ENCODE assay signal across 24 cellular contexts in genomic region chr6:124567401-124567800, GRCh38.
"Had no signal": no experiment of that assay in that cellular context is flagged by ENCODE, and none has a peak within 500 bp of the region (broad histone marks: within the 10 kb centered on the region; RNA-seq: fewer than 3 reads in every experiment).

No MANE protein-coding gene starts in this region.

- H3K36me3 ChIP-seq: neural progenitor cell, ovary, prostate gland, right lobe of liver, sigmoid colon, stomach, suprapubic skin, tibial artery, transverse colon, vagina had no signal

- H3K4me3 ChIP-seq: neural progenitor cell, ovary, prostate gland, right lobe of liver, sigmoid colon, stomach, suprapubic skin, testis, tibial artery, transverse colon, vagina had no signal

- DNase-seq: naive thymus-derived CD4-positive, alpha-beta T cell; natural killer cell; occipital lobe; ovary; right cardiac atrium; right lobe of liver; sigmoid colon; small intestine; stimulated activated CD4-positive, alpha-beta T cell treated with anti-CD3 and anti-CD28 coated beads, Interleukin-15, amount 100 ng/mL, for 24 hours; stimulated activated CD4-positive, alpha-beta T cell treated with anti-CD3 and anti-CD28 coated beads, Interleukin-2, amount 100 ng/mL, for 24 hours; stimulated activated CD4-positive, alpha-beta T cell treated with anti-CD3 and anti-CD28 coated beads, Interleukin-2, amount 100 ng/mL, for 48 hours; stimulated activated CD4-positive, alpha-beta T cell treated with anti-CD3 and anti-CD28 coated beads, Interleukin-4, amount 100 ng/mL, for 24 hours; stimulated activated naive B cell treated with anti-CD40 and anti-IgM and Interleukin-4, amounts not matched to agents 10 μg/mL and 1 μg/mL and 100 μg/mL, for 72 hours; stimulated activated naive CD4-positive, alpha-beta T cell treated with Interleukin-2 at 50 U/mL for 16 hours; stomach; testis; tibial artery; transverse colon had no signal

- ATAC-seq: naive thymus-derived CD4-positive, alpha-beta T cell; natural killer cell; right cardiac atrium; right lobe of liver; stimulated activated effector memory CD8-positive, alpha-beta T cell treated with anti-CD3 and anti-CD28 coated beads, Interleukin-12 subunit alpha, Interleukin-12 subunit beta, amount 100 ng/mL, for 72 hours; stimulated activated naive B cell treated with anti-CD40 and anti-IgM and Interleukin-4, amounts not matched to agents 10 μg/mL and 1 μg/mL and 100 μg/mL, for 72 hours had no signal

- H3K4me1 ChIP-seq: neural progenitor cell, parathyroid adenoma, prostate gland, right lobe of liver, sigmoid colon, stomach, suprapubic skin, testis, tibial artery, transverse colon, vagina had no signal

- H3K27ac ChIP-seq: neural progenitor cell, ovary, parathyroid adenoma, prostate gland, right lobe of liver, sigmoid colon, stomach, suprapubic skin, testis, tibial artery, transverse colon, vagina had no signal

- H3K27me3 ChIP-seq: neural progenitor cell, ovary, right lobe of liver, sigmoid colon, stomach, suprapubic skin, testis, tibial artery, transverse colon, vagina had no signal

- H3K9me3 ChIP-seq: ovary, prostate gland, right lobe of liver, sigmoid colon, suprapubic skin, testis, tibial artery, transverse colon, vagina had no signal
